22 cellular contexts compared by ENCODE assay signal in the genomic region with DNA sequence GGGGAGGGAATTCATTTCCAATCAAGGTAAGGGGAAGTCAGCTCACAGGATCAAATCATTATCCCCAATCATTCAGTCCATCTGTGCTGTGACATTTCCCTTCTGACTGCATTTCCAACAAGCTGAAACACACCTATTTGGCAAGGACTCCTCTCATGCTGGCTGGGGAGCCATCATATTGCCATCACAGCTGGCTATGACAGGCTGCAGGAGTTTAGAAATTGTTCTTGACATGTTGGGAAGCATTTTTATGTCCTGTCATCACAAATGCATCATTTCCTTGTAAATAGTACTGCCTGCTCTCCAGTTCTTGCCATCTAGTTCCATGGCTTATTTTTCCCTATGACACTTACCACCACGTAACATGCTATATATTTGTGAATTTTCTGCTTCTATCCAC.
DNase-seq lines count a peak whose midpoint lies in the region; ATAC-seq, FAIRE-seq and TF ChIP-seq lines count a peak whose summit lies in the region.
"Had no signal": no experiment of that assay in that cellular context is flagged by ENCODE, and none has a peak within 500 bp of the region (broad histone marks: within the 10 kb centered on the region; RNA-seq: fewer than 3 reads in every experiment).

No MANE protein-coding gene starts in this region.

- H3K4me3 ChIP-seq in mammary epithelial cell (replicated peaks in 1 of 3; ENCODE audit: insufficient read depth in 1 of 3, low read depth in 2 of 3, low read length in 3 of 3) (no peak overlapping the region), keratinocyte (ENCODE audit: control insufficient read depth in 2 of 3, extremely low read depth in 1 of 3, insufficient read depth in 2 of 3, low read depth in 1 of 3, low read length in 3 of 3) (no peak overlapping the region), subcutaneous abdominal adipose tissue (ENCODE audit: low read depth in 1 of 5, low read length in 5 of 5) (no peak overlapping the region)
- H3K4me3 ChIP-seq: BLaER1 treated with 17β-estradiol and CSF1 and Interleukin-3, amounts not matched to agents 10 nM and 100 nM; body of pancreas; dorsolateral prefrontal cortex; esophagus squamous epithelium; SK-N-MC; smooth muscle cell; thoracic aorta had no signal

- FAIRE-seq in keratinocyte (lab: Jason Lieb, UNC), result no peak

- no TSS peak for BruUV-seq in mammary epithelial cell (replicated peaks; lab: Mats Ljungman, UMichigan)

- no peaks in the 10 kb centered on the region for H3K36me3 ChIP-seq in mammary epithelial cell (ENCODE audit: insufficient read depth, low read length)
- no peaks in the 10 kb centered on the region for H3K36me3 ChIP-seq in keratinocyte (ENCODE audit: control insufficient read depth in 2 of 2, extremely low read depth in 1 of 2, insufficient read depth in 2 of 2, low read length in 2 of 2)
- no peaks in the 10 kb centered on the region for H3K36me3 ChIP-seq in subcutaneous abdominal adipose tissue (ENCODE audit: control insufficient read depth in 5 of 5, insufficient read depth in 5 of 5, low read length in 5 of 5)
- H3K36me3 ChIP-seq: BLaER1 treated with 17β-estradiol and CSF1 and Interleukin-3, amounts not matched to agents 10 nM and 100 nM; esophagus squamous epithelium; thoracic aorta had no signal

- in situ Hi-C loops in mammary epithelial cell (cut with MboI; ENCODE audit: low sequenced_read_pairs in 2 of 2), result no loop called here

- peaks cover 31% of the 10 kb centered on the region for H3K4me1 Mint-ChIP-seq in activated CD4-positive, alpha-beta T cell treated with anti-CD3 and anti-CD28 coated beads for 36 hours
- H3K4me1 Mint-ChIP-seq in T-helper 2 cell treated with Interferon-gamma antibody and Interleukin-4, amounts not matched to agents 5 μg/mL and 100 μg/mL, for 36 hours (ENCODE audit: low read depth), result peaks cover 25% of the 10 kb centered on the region
- H3K4me1 Mint-ChIP-seq in activated T-cell treated with anti-CD3 and anti-CD28 coated beads, Interleukin-2, amount 50 U/mL, for 4 hours (ENCODE audit: low read depth), result peaks cover 17% of the 10 kb centered on the region

- H4K20me1 ChIP-seq in mammary epithelial cell (ENCODE audit: insufficient read depth, low read length), result no peaks in the 10 kb centered on the region
- H4K20me1 ChIP-seq in keratinocyte (ENCODE audit: control insufficient read depth, extremely low read depth, insufficient read depth, low read length), result no peaks in the 10 kb centered on the region
- H4K20me1 ChIP-seq: BLaER1 treated with 17β-estradiol and CSF1 and Interleukin-3, amounts not matched to agents 10 nM and 100 nM had no signal

- intact Hi-C loops in activated CD4-positive, alpha-beta T cell treated with anti-CD3 and anti-CD28 coated beads for 36 hours (cut with DNase I, micrococcal nuclease), result loop anchor here (2.0 to 5.0 kb wide), 2 partner anchors 23 to 39 kb away; no protein-coding TSS in a partner anchor
- intact Hi-C loops in mammary epithelial cell (cut with micrococcal nuclease), result no loop called here

- H3K9ac ChIP-seq in mammary epithelial cell (ENCODE audit: insufficient read depth, low read length), result peak overlapping the region; percentile 9
- H3K9ac ChIP-seq in keratinocyte (ENCODE audit: control insufficient read depth, extremely low read depth, insufficient read depth, low read length), result no peak overlapping the region
- H3K9ac ChIP-seq in subcutaneous abdominal adipose tissue (ENCODE audit: low read length in 5 of 5), result no peak overlapping the region
- H3K9ac ChIP-seq: BLaER1 treated with 17β-estradiol and CSF1 and Interleukin-3, amounts not matched to agents 10 nM and 100 nM; parathyroid adenoma had no signal

- H3K9me1 ChIP-seq in keratinocyte (ENCODE audit: control insufficient read depth, extremely low read depth, insufficient read depth, low read length), result no peaks in the 10 kb centered on the region

- H3K4me2 ChIP-seq in mammary epithelial cell (ENCODE audit: insufficient read depth, low read depth, low read length) (no peak overlapping the region), keratinocyte (ENCODE audit: control insufficient read depth, extremely low read depth, insufficient read depth, low read depth, low read length) (peak overlapping the region; percentile 12)
- H3K4me2 ChIP-seq: smooth muscle cell had no signal

- H3K27me3 ChIP-seq in mammary epithelial cell (ENCODE audit: insufficient read depth, low read length) (no peaks in the 10 kb centered on the region), keratinocyte (ENCODE audit: control insufficient read depth, extremely low read depth, insufficient read depth, low read length) (no peaks in the 10 kb centered on the region), subcutaneous abdominal adipose tissue (ENCODE audit: control insufficient read depth in 5 of 5, insufficient read depth in 4 of 5, low read length in 5 of 5) (no peaks in the 10 kb centered on the region)
- H3K27me3 ChIP-seq: BLaER1 treated with 17β-estradiol and CSF1 and Interleukin-3, amounts not matched to agents 10 nM and 100 nM; body of pancreas; dorsolateral prefrontal cortex; esophagus squamous epithelium had no signal

- dilution Hi-C loops in mammary epithelial cell (cut with HindIII; ENCODE audit: low sequenced_read_pairs) (no loop called here), keratinocyte (cut with MboI; ENCODE audit: extremely low pct_ligation_motif_present, low sequenced_read_pairs) (no loop called here)

- H3K27ac ChIP-seq in mammary epithelial cell (ENCODE audit: insufficient read depth, low read depth, low read length) (peak overlapping the region; percentile 50), keratinocyte (ENCODE audit: control insufficient read depth, insufficient read depth, low read length) (no peak overlapping the region), subcutaneous abdominal adipose tissue (ENCODE audit: low read depth, low read length) (peak overlapping the region; percentile 10)
- H3K27ac ChIP-seq: BLaER1 treated with 17β-estradiol and CSF1 and Interleukin-3, amounts not matched to agents 10 nM and 100 nM; body of pancreas; parathyroid adenoma; SK-N-MC had no signal

- no peaks in the 10 kb centered on the region for H3K27me3 Mint-ChIP-seq in activated CD4-positive, alpha-beta T cell treated with anti-CD3 and anti-CD28 coated beads for 36 hours
- no peaks in the 10 kb centered on the region for H3K27me3 Mint-ChIP-seq in T-helper 2 cell treated with Interferon-gamma antibody and Interleukin-4, amounts not matched to agents 5 μg/mL and 100 μg/mL, for 36 hours (ENCODE audit: low read depth)
- peaks cover 2% of the 10 kb centered on the region for H3K27me3 Mint-ChIP-seq in activated T-cell treated with anti-CD3 and anti-CD28 coated beads, Interleukin-2, amount 50 U/mL, for 4 hours (ENCODE audit: low read depth)

- TF ChIP-seq CTCF in mammary epithelial cell (conservative IDR thresholded peaks at IDR 0.05 in 1 of 2, IDR thresholded peaks at IDR 0.05 in 1 of 2; ENCODE audit: extremely low read depth in 1 of 2, insufficient read depth in 1 of 2, low read depth in 1 of 2, low read length in 2 of 2) (no peak), keratinocyte (optimal IDR thresholded peaks at IDR 0.05 in 1 of 3, IDR thresholded peaks at IDR 0.05 in 1 of 3, conservative IDR thresholded peaks at IDR 0.05 in 1 of 3; ENCODE audit: extremely low read depth in 1 of 3, insufficient read depth in 2 of 3, low read length in 3 of 3) (no peak)

- H3K4me3 Mint-ChIP-seq in activated CD4-positive, alpha-beta T cell treated with anti-CD3 and anti-CD28 coated beads for 36 hours, result no peak overlapping the region
- no peak overlapping the region for H3K4me3 Mint-ChIP-seq in T-helper 2 cell treated with Interferon-gamma antibody and Interleukin-4, amounts not matched to agents 5 μg/mL and 100 μg/mL, for 36 hours
- no peak overlapping the region for H3K4me3 Mint-ChIP-seq in activated T-cell treated with anti-CD3 and anti-CD28 coated beads, Interleukin-2, amount 50 U/mL, for 4 hours
- H3K4me3 Mint-ChIP-seq: activated naive CD4-positive, alpha-beta T cell treated with anti-CD3 and anti-CD28 coated beads, Interleukin-2, amount 10 ng/mL, durations not matched to agents 7 days and 5 days had no signal

- CTCF ChIA-PET in activated CD4-positive, alpha-beta T cell treated with anti-CD3 and anti-CD28 coated beads for 36 hours (lab: Charles Lee), result interaction anchor here (0.7 to 1.7 kb wide), 3 partner anchors 13 to 135 kb away, joined by 3 to 6 read pairs (median 3); no protein-coding TSS in a partner anchor
- CTCF ChIA-PET in mammary epithelial cell (lab: Charles Lee; ENCODE audit: low non-redundant PET), result no interaction called here

- DNase-seq in activated CD4-positive, alpha-beta T cell treated with anti-CD3 and anti-CD28 coated beads for 36 hours, result no peak
- no peak for DNase-seq in activated CD4-positive, alpha-beta T cell treated with anti-CD3 and anti-CD28 coated beads for 4 hours
- DNase-seq in mammary epithelial cell (peak; percentile 57), keratinocyte (ENCODE audit: low read depth, low spot score) (no peak), NCI-H2227 (lab: John Stamatoyannopoulos, UW; ENCODE audit: unreplicated experiment) (no peak)
- no peak for DNase-seq in T-helper 2 cell treated with Interferon-gamma antibody and Interleukin-4, amounts not matched to agents 5 μg/mL and 100 μg/mL, for 36 hours (ENCODE audit: low spot score)
- DNase-seq in activated T-cell treated with anti-CD3 and anti-CD28 coated beads, Interleukin-2, amount 50 U/mL, for 4 hours, result no peak
- DNase-seq: activated CD4-positive, alpha-beta T cell treated with anti-CD3 and anti-CD28 coated beads for 48 hours; activated naive CD4-positive, alpha-beta T cell treated with anti-CD3 and anti-CD28 coated beads, Interleukin-2, amount 10 ng/mL, durations not matched to agents 7 days and 5 days; body of pancreas; dorsolateral prefrontal cortex; esophagus squamous epithelium; hippocampal formation; MV-4-11; NCI-H2029; NCI-H524 had no signal

- peak overlapping the region; percentile 8 for H3K27ac Mint-ChIP-seq in activated CD4-positive, alpha-beta T cell treated with anti-CD3 and anti-CD28 coated beads for 36 hours
- H3K27ac Mint-ChIP-seq in T-helper 2 cell treated with Interferon-gamma antibody and Interleukin-4, amounts not matched to agents 5 μg/mL and 100 μg/mL, for 36 hours, result no peak overlapping the region
- H3K27ac Mint-ChIP-seq: activated naive CD4-positive, alpha-beta T cell treated with anti-CD3 and anti-CD28 coated beads, Interleukin-2, amount 10 ng/mL, durations not matched to agents 7 days and 5 days had no signal

- H3K4me1 ChIP-seq in mammary epithelial cell (ENCODE audit: insufficient read depth, low read length) (peaks cover 17% of the 10 kb centered on the region), keratinocyte (ENCODE audit: control insufficient read depth, extremely low read depth, insufficient read depth, low read length) (peaks cover 6% of the 10 kb centered on the region), subcutaneous abdominal adipose tissue (ENCODE audit: control insufficient read depth in 5 of 5, insufficient read depth in 5 of 5, low read length in 5 of 5) (peaks cover 13 to 56% (median 42%) of the 10 kb centered on the region in 5 donors)
- H3K4me1 ChIP-seq: body of pancreas, parathyroid adenoma had no signal

- no peaks in the 10 kb centered on the region for H3K9me3 ChIP-seq in mammary epithelial cell (replicated peaks; ENCODE audit: insufficient read depth, low read length)
- H3K9me3 ChIP-seq in keratinocyte (ENCODE audit: control insufficient read depth, low read depth, low read length), result no peaks in the 10 kb centered on the region
- H3K9me3 ChIP-seq in subcutaneous abdominal adipose tissue (ENCODE audit: control insufficient read depth in 5 of 5, low read length in 5 of 5), result peaks cover 0 to 5% (median 0%) of the 10 kb centered on the region in 5 donors
- H3K9me3 ChIP-seq: body of pancreas, esophagus squamous epithelium, thoracic aorta had no signal

- H3K79me2 ChIP-seq in mammary epithelial cell (ENCODE audit: insufficient read depth, low read length) (no peaks in the 10 kb centered on the region), keratinocyte (ENCODE audit: control insufficient read depth, insufficient read depth, low read length) (no peaks in the 10 kb centered on the region)
- H3K79me2 ChIP-seq: parathyroid adenoma had no signal

- H3K9me3 Mint-ChIP-seq in activated CD4-positive, alpha-beta T cell treated with anti-CD3 and anti-CD28 coated beads for 36 hours (ENCODE audit: low read depth), result no peaks in the 10 kb centered on the region
- peaks cover 4% of the 10 kb centered on the region for H3K9me3 Mint-ChIP-seq in T-helper 2 cell treated with Interferon-gamma antibody and Interleukin-4, amounts not matched to agents 5 μg/mL and 100 μg/mL, for 36 hours
- H3K9me3 Mint-ChIP-seq in activated T-cell treated with anti-CD3 and anti-CD28 coated beads, Interleukin-2, amount 50 U/mL, for 4 hours, result peaks cover 5% of the 10 kb centered on the region
- H3K9me3 Mint-ChIP-seq: activated naive CD4-positive, alpha-beta T cell treated with anti-CD3 and anti-CD28 coated beads, Interleukin-2, amount 10 ng/mL, durations not matched to agents 7 days and 5 days had no signal

- POLR2A ChIA-PET in activated CD4-positive, alpha-beta T cell treated with anti-CD3 and anti-CD28 coated beads for 36 hours (lab: Charles Lee), result interaction anchor here (0.6 to 0.7 kb wide), 2 partner anchors 37 to 193 kb away, joined by 3 read pairs; no protein-coding TSS in a partner anchor

- WGBS in mammary epithelial cell (ENCODE audit: low coverage, missing lambda C conversion rate), result 22% methylated on average over 1 of the region's 1 CpG

- no peaks in the 10 kb centered on the region for H3K36me3 Mint-ChIP-seq in activated CD4-positive, alpha-beta T cell treated with anti-CD3 and anti-CD28 coated beads for 36 hours (ENCODE audit: low read depth)
- H3K36me3 Mint-ChIP-seq in T-helper 2 cell treated with Interferon-gamma antibody and Interleukin-4, amounts not matched to agents 5 μg/mL and 100 μg/mL, for 36 hours (ENCODE audit: low read depth), result no peaks in the 10 kb centered on the region
- no peaks in the 10 kb centered on the region for H3K36me3 Mint-ChIP-seq in activated T-cell treated with anti-CD3 and anti-CD28 coated beads, Interleukin-2, amount 50 U/mL, for 4 hours (ENCODE audit: insufficient read depth)
- H3K36me3 Mint-ChIP-seq: activated naive CD4-positive, alpha-beta T cell treated with anti-CD3 and anti-CD28 coated beads, Interleukin-2, amount 10 ng/mL, durations not matched to agents 7 days and 5 days had no signal

- no peak for ATAC-seq in activated CD4-positive, alpha-beta T cell treated with anti-CD3 and anti-CD28 coated beads for 36 hours
- ATAC-seq in activated T-cell treated with anti-CD3 and anti-CD28 coated beads, Interleukin-2, amount 50 U/mL, for 4 hours, result no peak
- ATAC-seq: body of pancreas had no signal

- H2AFZ ChIP-seq in mammary epithelial cell (ENCODE audit: low read depth, low read length), result peak overlapping the region; percentile 5
- peak overlapping the region; percentile 28 for H2AFZ ChIP-seq in keratinocyte (ENCODE audit: control insufficient read depth, low read length)
- H2AFZ ChIP-seq: parathyroid adenoma had no signal
